Comparison of ENCODE assay signal across 26 cellular contexts in genomic region chr4:154585369-154586018, GRCh38. TPM values are rescaled to one million over a fixed set of nuclear protein-coding genes. Genes with fewer than 3 reads are reported as not detected.
A peak's percentile ranks its signal among the peaks of the same experiment; 100 is the strongest.
DNase-seq lines count a peak whose midpoint lies in the region; ATAC-seq, FAIRE-seq and TF ChIP-seq lines count a peak whose summit lies in the region.
"Had no signal": no experiment of that assay in that cellular context is flagged by ENCODE, and none has a peak within 500 bp of the region (broad histone marks: within the 10 kb centered on the region; RNA-seq: fewer than 3 reads in every experiment).

No MANE protein-coding gene starts in this region.

- H3K27ac ChIP-seq in K562 (ENCODE audit: extremely low read depth, low read depth, low read length) (no peak overlapping the region), liver (ENCODE audit: low read depth in 1 of 2, low read length in 2 of 2) (peak overlapping the region; percentile 14 to 33), brain microvascular endothelial cell (no peak overlapping the region)
- H3K27ac ChIP-seq: BLaER1 had no signal

- no peaks in the 10 kb centered on the region for H3K79me2 ChIP-seq in K562 (ENCODE audit: control insufficient read depth, insufficient read depth, low read length)

- H3K4me2 ChIP-seq in K562 (ENCODE audit: insufficient read depth, low read length) = no peak overlapping the region
- H3K4me2 ChIP-seq: BLaER1 had no signal

- no peaks in the 10 kb centered on the region; a peak in 1 of 5 replicates for H3K4me1 ChIP-seq in K562 (replicated peaks in 1 of 2; ENCODE audit: control insufficient read depth in 2 of 2, insufficient read depth in 2 of 2, low read length in 2 of 2)
- peaks cover 0 to 14% (median 0%) of the 10 kb centered on the region in 4 donors for H3K4me1 ChIP-seq in liver (ENCODE audit: control insufficient read depth in 4 of 4, insufficient read depth in 4 of 4, low read length in 3 of 4)
- H3K4me1 ChIP-seq: BE2C, BLaER1 had no signal

- H3K9me3 ChIP-seq in K562 (replicated peaks; ENCODE audit: control insufficient read depth, insufficient read depth, low read depth, low read length) (no peaks in the 10 kb centered on the region), liver (ENCODE audit: control insufficient read depth in 4 of 4, low read length in 3 of 4) (no peaks in the 10 kb centered on the region)
- H3K9me3 ChIP-seq: BE2C, BLaER1 had no signal

- intact Hi-C loops in K562 (cut with micrococcal nuclease) = no loop called here

- no peak overlapping the region for H3K4me3 ChIP-seq in K562
- H3K4me3 ChIP-seq in liver (ENCODE audit: low read depth in 1 of 3, low read length in 3 of 3) = peak overlapping the region in 2 of 3 donors; percentile 39 to 94
- no peak overlapping the region for H3K4me3 ChIP-seq in brain microvascular endothelial cell (ENCODE audit: low read depth, low read length)
- H3K4me3 ChIP-seq: BLaER1 had no signal

- DNase-seq in K562 (ENCODE audit: extremely low read depth in 1 of 4, low spot score in 3 of 4) (no peak), left lobe of liver (ENCODE audit: low spot score) (no peak), NCI-H2227 treated with DMSO at 0.1 percent for 48 hours (lab: John Stamatoyannopoulos, UW) (no peak), brain microvascular endothelial cell (no peak), cerebellar cortex (ENCODE audit: low spot score) (no peak)
- DNase-seq: 8988T; ACHN; BE2C; C1 segment of cervical spinal cord; CD4-positive, alpha-beta memory T cell; CD4-positive, CD25-positive, alpha-beta regulatory T cell; CD8-positive, alpha-beta memory T cell; COR-L47; DMS 273 treated with DMSO at 0.1 percent for 48 hours; DMS153; DMS79 treated with DMSO at 0.1 percent for 48 hours; GF-D8 had no signal

- no peak for TF ChIP-seq EP300 in K562 (IDR thresholded peaks at IDR 0.05; ENCODE audit: low read length)

- H2AFZ ChIP-seq in K562 (ENCODE audit: low read depth, low read length) = peak overlapping the region; percentile 75

- 35% methylated on average over 10 of the region's 10 CpGs for WGBS in K562 (ENCODE audit: insufficient coverage, low coverage, missing lambda C conversion rate)
- WGBS in liver = 44% methylated on average over 10 of the region's 10 CpGs

- H3K27me3 ChIP-seq in K562 (ENCODE audit: control insufficient read depth in 2 of 2, insufficient read depth in 2 of 2, low read length in 2 of 2) (0 out of 5 replicates have a peak, but pooled peaks cover 0 to 2% of the 10 kb centered on the region in 2 experiments), liver (ENCODE audit: control insufficient read depth in 4 of 4, insufficient read depth in 4 of 4, low read length in 3 of 4) (no peaks in the 10 kb centered on the region), brain microvascular endothelial cell (replicated peaks) (no peaks in the 10 kb centered on the region)
- H3K27me3 ChIP-seq: BLaER1 had no signal

- H3K36me3 ChIP-seq in K562 (ENCODE audit: control insufficient read depth, insufficient read depth, low read length) (no peaks in the 10 kb centered on the region), liver (ENCODE audit: control insufficient read depth in 4 of 4, insufficient read depth in 3 of 4, low read depth in 1 of 4, low read length in 3 of 4) (peaks cover 2 to 35% (median 29%) of the 10 kb centered on the region in 4 donors), brain microvascular endothelial cell (replicated peaks) (no peaks in the 10 kb centered on the region)
- H3K36me3 ChIP-seq: BE2C, BLaER1 had no signal

- H4K20me1 ChIP-seq in K562 (replicated peaks; ENCODE audit: control insufficient read depth, insufficient read depth, low read length) = no peaks in the 10 kb centered on the region
- H4K20me1 ChIP-seq: BLaER1 had no signal

- TF ChIP-seq POLR2A in K562 (conservative IDR thresholded peaks at IDR 0.05) = no peak

- TF ChIP-seq CTCF in K562 (IDR thresholded peaks at IDR 0.05 in 2 of 3, conservative IDR thresholded peaks at IDR 0.05 in 1 of 3; ENCODE audit: insufficient read depth in 2 of 3, low read depth in 1 of 3, low read length in 3 of 3) = no peak
- TF ChIP-seq CTCF in liver (IDR thresholded peaks at IDR 0.05; ENCODE audit: low read depth, low read length, missing input control) = no peak
- no peak for TF ChIP-seq CTCF in brain microvascular endothelial cell (IDR thresholded peaks at IDR 0.05; ENCODE audit: low read depth, low read length, missing control alignments)

- CTCF ChIA-PET in K562 (lab: Yijun Ruan, JAX; ENCODE audit: low intra/inter-chr PET ratio) = no interaction called here

- ATAC-seq in K562 (no peak), left lobe of liver (peak; percentile 23), HG03280 (IDR thresholded peaks at IDR 0.05; ENCODE audit: unreplicated experiment) (no peak)

- POLR2A ChIA-PET in K562 (lab: Yijun Ruan, JAX) = no interaction called here

- TF ChIP-seq RAD21 in K562 (CRISPR knock-in tag; conservative IDR thresholded peaks at IDR 0.05 in 1 of 2, IDR thresholded peaks at IDR 0.05 in 1 of 2) (no peak), liver (IDR thresholded peaks at IDR 0.05) (no peak)

- no peak for FAIRE-seq in K562 (lab: Jason Lieb, UNC)
- FAIRE-seq: A204.1, G401.6, GM12891, GM19239 had no signal

- no peaks in the 10 kb centered on the region for H3K9me1 ChIP-seq in K562 (ENCODE audit: control insufficient read depth, insufficient read depth, low read length)

- BruUV-seq in K562 (replicated peaks; lab: Mats Ljungman, UMichigan) = no TSS peak

- H3K9ac ChIP-seq in K562 (ENCODE audit: insufficient read depth in 1 of 2, low read depth in 2 of 2, low read length in 2 of 2) (no peak overlapping the region), liver (ENCODE audit: low read depth in 1 of 2, low read length in 2 of 2) (peak overlapping the region in 1 of 2 donors; percentile 97)
- H3K9ac ChIP-seq: BLaER1 had no signal

- in situ Hi-C loops in K562 (cut with MboI) = no loop called here
- in situ Hi-C loops in brain microvascular endothelial cell (cut with HindIII; ENCODE audit: low pct_ligation_motif_present, low sequenced_read_pairs) = no loop called here

RNA-seq across cellular contexts. Expression of gene FGA, which starts 5.0 kb away (rescaled TPM):
- total RNA-seq in K562 (2011; cell fraction: chromatin; rRNA removed; ENCODE audit: low replicate concordance) = not detected in 2 replicates
- total RNA-seq in K562 (2011; cell fraction: nucleolus; rRNA removed) = not detected in 2 replicates
- total RNA-seq in K562 (2011; cell fraction: nucleoplasm; rRNA removed) = not detected in 2 replicates
- total RNA-seq in K562 (2014; rRNA removed) = not detected in 2 replicates
- not detected in 2 replicates for total RNA-seq in K562 (2014; rRNA removed; fragmentation: Illumina TruSeq; extraction: Trizol)
- not detected in 2 replicates for total RNA-seq in K562 (2015; rRNA removed; fragmentation: Illumina TruSeq; extraction: Trizol)
- total RNA-seq in K562 (2021) = 2.5 and 3.4 TPM in 2 replicates
- 0.08 TPM in 1 of 2 replicates, not detected in the other for polyA plus RNA-seq in K562 (2011; rRNA removed)
- not detected in 2 replicates for polyA plus RNA-seq in K562 (2011; cell fraction: cytosol; rRNA removed)
- not detected in 2 replicates for polyA plus RNA-seq in K562 (2011; cell fraction: nucleus; rRNA removed)
- polyA plus RNA-seq in K562 (2012) = 0.08 TPM in 1 of 2 replicates, not detected in the other
- polyA plus RNA-seq in K562 (2014; fragmentation: Illumina TruSeq; extraction: Trizol) = 0.06 TPM in 1 of 2 replicates, not detected in the other
- polyA plus RNA-seq in K562 (2014; fragmentation: Nextera tagmentation; extraction: Ambion mirVana) = under 1 TPM in 1 of 2 experiments, not detected in 1; 0.04 TPM
- not detected in 2 replicates for polyA plus RNA-seq in K562 (2014; rRNA removed)
- polyA minus RNA-seq in K562 (2011; rRNA and poly(A)+ RNA removed) = not detected in 2 replicates
- 1.7 TPM in 1 of 2 replicates, not detected in the other for polyA minus RNA-seq in K562 (2011; cell fraction: cytosol; rRNA and poly(A)+ RNA removed)
- polyA minus RNA-seq in K562 (2011; cell fraction: nucleus; rRNA and poly(A)+ RNA removed) = not detected in 2 replicates
- total RNA-seq in left lobe of liver = 15,070 TPM
- over 10,000 TPM; 12,179 to 25,210 TPM for total RNA-seq in liver
- polyA plus RNA-seq in liver = over 10,000 TPM in 1 of 2 donors, 1,000 to 10,000 TPM in 1; 8,747 to 16,618 TPM
- total RNA-seq: A673; CD4-positive, alpha-beta memory T cell; CD4-positive, CD25-positive, alpha-beta regulatory T cell; CD8-positive, alpha-beta memory T cell had no signal
- polyA plus RNA-seq: CD14-positive monocyte; CD4-positive, alpha-beta memory T cell; CD4-positive, CD25-positive, alpha-beta regulatory T cell; CD8-positive, alpha-beta memory T cell had no signal

RNA-seq across cellular contexts. Expression of gene FGB, which starts 22.7 kb away (rescaled TPM):
- not detected in 2 replicates for total RNA-seq in K562 (2011; cell fraction: chromatin; rRNA removed; ENCODE audit: low replicate concordance)
- total RNA-seq in K562 (2011; cell fraction: nucleolus; rRNA removed) = not detected in 2 replicates
- not detected in 2 replicates for total RNA-seq in K562 (2011; cell fraction: nucleoplasm; rRNA removed)
- total RNA-seq in K562 (2014; rRNA removed) (not detected in 2 replicates), K562 (2014; rRNA removed; fragmentation: Illumina TruSeq; extraction: Trizol) (not detected in 2 replicates), K562 (2015; rRNA removed; fragmentation: Illumina TruSeq; extraction: Trizol) (not detected in 2 replicates), K562 (2021) (1.9 and 2.5 TPM in 2 replicates), left lobe of liver (9,039 TPM), liver (over 10,000 TPM; 11,744 to 21,431 TPM)
- polyA plus RNA-seq in K562 (2011; rRNA removed) (not detected in 2 replicates), K562 (2014; fragmentation: Illumina TruSeq; extraction: Trizol) (not detected in 2 replicates), K562 (2014; fragmentation: Nextera tagmentation; extraction: Ambion mirVana) (under 1 TPM; 0.07 to 0.13 TPM), K562 (2014; rRNA removed) (not detected in 2 replicates), liver (over 10,000 TPM; 11,318 to 19,021 TPM)
- polyA plus RNA-seq in K562 (2011; cell fraction: cytosol; rRNA removed) = 0.04 TPM in 2 replicates
- polyA plus RNA-seq in K562 (2011; cell fraction: nucleus; rRNA removed) = not detected in 2 replicates
- polyA plus RNA-seq in K562 (2012) = not detected in 2 replicates
- not detected in 2 replicates for polyA minus RNA-seq in K562 (2011; rRNA and poly(A)+ RNA removed)
- polyA minus RNA-seq in K562 (2011; cell fraction: cytosol; rRNA and poly(A)+ RNA removed) = not detected in 2 replicates
- polyA minus RNA-seq in K562 (2011; cell fraction: nucleus; rRNA and poly(A)+ RNA removed) = not detected in 2 replicates
- total RNA-seq: A673; CD4-positive, alpha-beta memory T cell; CD4-positive, CD25-positive, alpha-beta regulatory T cell; CD8-positive, alpha-beta memory T cell had no signal
- polyA plus RNA-seq: CD14-positive monocyte; CD4-positive, alpha-beta memory T cell; CD4-positive, CD25-positive, alpha-beta regulatory T cell; CD8-positive, alpha-beta memory T cell had no signal

RNA-seq across cellular contexts. Expression of gene FGG, which starts 27.0 kb away (rescaled TPM):
- total RNA-seq in K562 (2011; cell fraction: chromatin; rRNA removed; ENCODE audit: low replicate concordance) = not detected in 2 replicates
- not detected in 2 replicates for total RNA-seq in K562 (2011; cell fraction: nucleolus; rRNA removed)
- not detected in 2 replicates for total RNA-seq in K562 (2011; cell fraction: nucleoplasm; rRNA removed)
- total RNA-seq in K562 (2014; rRNA removed) (0.45 TPM in 1 of 2 replicates, not detected in the other), K562 (2014; rRNA removed; fragmentation: Illumina TruSeq; extraction: Trizol) (0.33 TPM in 1 of 2 replicates, not detected in the other), K562 (2015; rRNA removed; fragmentation: Illumina TruSeq; extraction: Trizol) (not detected in 2 replicates), K562 (2021) (1.9 and 2.2 TPM in 2 replicates), left lobe of liver (7,950 TPM), liver (over 10,000 TPM; 11,566 to 20,700 TPM)
- polyA plus RNA-seq in K562 (2011; rRNA removed) (0.08 and 0.24 TPM in 2 replicates), K562 (2014; fragmentation: Illumina TruSeq; extraction: Trizol) (0.12 TPM in 1 of 2 replicates, not detected in the other), K562 (2014; fragmentation: Nextera tagmentation; extraction: Ambion mirVana) (under 1 TPM; 0.34 to 0.41 TPM), K562 (2014; rRNA removed) (0.27 TPM in 1 of 2 replicates, not detected in the other), liver (over 10,000 TPM in 1 of 2 donors, 1,000 to 10,000 TPM in 1; 7,404 to 18,576 TPM)
- polyA plus RNA-seq in K562 (2011; cell fraction: cytosol; rRNA removed) = not detected in 2 replicates
- polyA plus RNA-seq in K562 (2011; cell fraction: nucleus; rRNA removed) = not detected in 2 replicates
- 0.07 and 1.9 TPM in 2 replicates for polyA plus RNA-seq in K562 (2012)
- polyA minus RNA-seq in K562 (2011; rRNA and poly(A)+ RNA removed) = 0.12 TPM in 1 of 2 replicates, not detected in the other
- polyA minus RNA-seq in K562 (2011; cell fraction: cytosol; rRNA and poly(A)+ RNA removed) = 1.3 TPM in 1 of 2 replicates, not detected in the other
- polyA minus RNA-seq in K562 (2011; cell fraction: nucleus; rRNA and poly(A)+ RNA removed) = not detected in 2 replicates
- total RNA-seq: A673; CD4-positive, alpha-beta memory T cell; CD4-positive, CD25-positive, alpha-beta regulatory T cell; CD8-positive, alpha-beta memory T cell had no signal
- polyA plus RNA-seq: CD14-positive monocyte; CD4-positive, alpha-beta memory T cell; CD4-positive, CD25-positive, alpha-beta regulatory T cell; CD8-positive, alpha-beta memory T cell had no signal

RNA-seq across cellular contexts. Expression of gene PLRG1, which starts 35.3 kb away (rescaled TPM):
- 71.5 and 148 TPM in 2 replicates for total RNA-seq in K562 (2011; cell fraction: chromatin; rRNA removed; ENCODE audit: low replicate concordance)
- total RNA-seq in K562 (2011; cell fraction: nucleolus; rRNA removed) = 34.5 and 37.6 TPM in 2 replicates
- total RNA-seq in K562 (2011; cell fraction: nucleoplasm; rRNA removed) = 54.0 and 76.6 TPM in 2 replicates
- 48.0 and 53.1 TPM in 2 replicates for total RNA-seq in K562 (2014; rRNA removed)
- total RNA-seq in K562 (2014; rRNA removed; fragmentation: Illumina TruSeq; extraction: Trizol) = 120 and 142 TPM in 2 replicates
- total RNA-seq in K562 (2015; rRNA removed; fragmentation: Illumina TruSeq; extraction: Trizol) = 67.3 and 68.9 TPM in 2 replicates
- total RNA-seq in K562 (2021) = 121 and 122 TPM in 2 replicates
- 141 and 204 TPM in 2 replicates for polyA plus RNA-seq in K562 (2011; rRNA removed)
- polyA plus RNA-seq in K562 (2011; cell fraction: cytosol; rRNA removed) = 73.8 and 75.2 TPM in 2 replicates
- 90.1 and 129 TPM in 2 replicates for polyA plus RNA-seq in K562 (2011; cell fraction: nucleus; rRNA removed)
- 100.0 and 100 TPM in 2 replicates for polyA plus RNA-seq in K562 (2012)
- polyA plus RNA-seq in K562 (2014; fragmentation: Illumina TruSeq; extraction: Trizol) = 114 and 116 TPM in 2 replicates
- 100 to 1,000 TPM; 218 to 248 TPM for polyA plus RNA-seq in K562 (2014; fragmentation: Nextera tagmentation; extraction: Ambion mirVana)
- 107 and 118 TPM in 2 replicates for polyA plus RNA-seq in K562 (2014; rRNA removed)
- polyA minus RNA-seq in K562 (2011; rRNA and poly(A)+ RNA removed) = 186 and 209 TPM in 2 replicates
- 29.1 and 65.3 TPM in 2 replicates for polyA minus RNA-seq in K562 (2011; cell fraction: cytosol; rRNA and poly(A)+ RNA removed)
- 64.1 and 138 TPM in 2 replicates for polyA minus RNA-seq in K562 (2011; cell fraction: nucleus; rRNA and poly(A)+ RNA removed)
- 28.3 TPM for total RNA-seq in left lobe of liver
- total RNA-seq in liver = 10 to 100 TPM; 28.4 to 51.5 TPM
- polyA plus RNA-seq in liver = 10 to 100 TPM; 27.2 to 31.3 TPM

Comparison
In these comparisons a context has a peak if more than half of its experiments do, and no peak if none do; other contexts are left out.
1. H3K27ac ChIP-seq: peak in liver (2 of 2); none in K562 (single experiment) and brain microvascular endothelial cell (single experiment).
2. H3K4me3 ChIP-seq: peak in liver (2 of 3); none in K562 (single experiment) and brain microvascular endothelial cell (single experiment).
3. RNA of gene FGA, which starts 5.0 kb away (total RNA-seq): 12,179 to 25,210 TPM in liver and 15,070 TPM in left lobe of liver (single experiment); 2.5 to 3.4 TPM in K562; every median in the first group is over 1,000 times any median in the second.
4. RNA of gene FGB, which starts 22.7 kb away (total RNA-seq): 11,744 to 21,431 TPM in liver and 9,039 TPM in left lobe of liver (single experiment); 1.9 to 2.5 TPM in K562; every median in the first group is over 1,000 times any median in the second.
5. RNA of gene FGG, which starts 27.0 kb away (total RNA-seq): 11,566 to 20,700 TPM in liver and 7,950 TPM in left lobe of liver (single experiment); 0.33 to 2.2 TPM in K562; every median in the first group is over 1,000 times any median in the second.